Comparison of ENCODE assay signal across 8 cellular contexts in the genomic region with DNA sequence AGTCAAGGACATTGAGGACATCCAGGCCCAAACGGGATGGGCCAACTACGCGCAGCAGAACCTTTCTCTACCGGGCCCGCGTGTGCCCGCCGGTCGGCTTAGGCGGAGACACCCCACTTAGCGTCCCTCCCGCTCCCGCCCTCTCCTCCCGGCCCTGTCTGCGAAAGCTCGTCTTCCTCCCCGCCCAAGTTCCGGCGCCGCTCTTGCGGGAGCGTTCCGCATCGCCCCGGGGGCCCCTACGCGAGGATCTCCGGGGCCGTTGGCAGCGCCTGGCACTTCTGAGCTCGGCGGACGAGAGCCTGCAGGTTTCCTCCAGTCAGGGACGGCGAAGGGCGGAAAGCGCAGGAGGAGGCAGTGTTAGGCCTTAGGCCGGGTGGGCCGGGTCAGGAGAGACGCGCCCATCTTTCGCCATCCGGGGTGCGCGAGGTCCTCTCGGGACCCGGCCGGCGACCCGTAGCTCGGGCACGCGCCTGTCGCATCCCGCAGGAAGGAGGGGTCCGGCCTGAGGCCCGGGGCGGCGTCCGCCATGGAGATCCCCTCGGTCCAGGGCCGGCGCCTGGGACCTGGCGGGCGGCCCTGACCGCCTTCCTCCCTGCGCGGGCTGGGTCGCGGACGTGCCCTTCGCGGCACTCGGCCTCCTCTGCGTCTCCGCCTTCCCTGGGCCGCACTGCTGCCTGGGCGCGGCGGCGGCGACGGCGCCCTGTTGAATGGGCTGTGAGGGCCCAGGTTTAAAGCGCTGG. TPM values are rescaled to one million over a fixed set of nuclear protein-coding genes. Genes with fewer than 3 reads are reported as not detected.
DNase-seq lines count a peak whose midpoint lies in the region; ATAC-seq lines count a peak whose summit lies in the region.

Gene FEM1B, plus strand, starts transcription at position 141 of the 740 bp plus-strand sequence. CDS start 673 bp downstream, outside the sequence.

- peak; percentile 76 for ATAC-seq in GM19372 (IDR thresholded peaks at IDR 0.05; ENCODE audit: low read depth, unreplicated experiment)
- peak; percentile 73 for ATAC-seq in HG03521 (IDR thresholded peaks at IDR 0.05; ENCODE audit: unreplicated experiment)
- ATAC-seq in left lobe of liver = peak; percentile 88

- DNase-seq in C1 segment of cervical spinal cord (lab: John Stamatoyannopoulos, UW) (peak; percentile 91 to 99 (median 96)), NCI-H748 (lab: John Stamatoyannopoulos, UW; ENCODE audit: unreplicated experiment) (peak; percentile 91), cortex of kidney (lab: John Stamatoyannopoulos, UW) (peak; percentile 96), left lobe of liver (ENCODE audit: low spot score) (peak; percentile 93)
- peak; percentile 85 for DNase-seq in activated CD4-positive, alpha-beta T cell treated with anti-CD3 and anti-CD28 coated beads, Interleukin-2, amount 50 U/mL, for 1 hour
- DNase-seq in stimulated activated CD4-positive, alpha-beta T cell treated with anti-CD3 and anti-CD28 coated beads, Interleukin-2, amount 100 ng/mL, for 4 hours (ENCODE audit: low read depth) = peak; percentile 82

RNA-seq across cellular contexts. Expression of gene FEM1B, which starts in this region (rescaled TPM):
- 21.5 TPM for total RNA-seq in left lobe of liver

Comparison
In these comparisons a context has a peak if more than half of its experiments do, and no peak if none do; other contexts are left out.
1. Peak in every context shown above with its lines: DNase-seq and ATAC-seq.